In the genomic region with DNA sequence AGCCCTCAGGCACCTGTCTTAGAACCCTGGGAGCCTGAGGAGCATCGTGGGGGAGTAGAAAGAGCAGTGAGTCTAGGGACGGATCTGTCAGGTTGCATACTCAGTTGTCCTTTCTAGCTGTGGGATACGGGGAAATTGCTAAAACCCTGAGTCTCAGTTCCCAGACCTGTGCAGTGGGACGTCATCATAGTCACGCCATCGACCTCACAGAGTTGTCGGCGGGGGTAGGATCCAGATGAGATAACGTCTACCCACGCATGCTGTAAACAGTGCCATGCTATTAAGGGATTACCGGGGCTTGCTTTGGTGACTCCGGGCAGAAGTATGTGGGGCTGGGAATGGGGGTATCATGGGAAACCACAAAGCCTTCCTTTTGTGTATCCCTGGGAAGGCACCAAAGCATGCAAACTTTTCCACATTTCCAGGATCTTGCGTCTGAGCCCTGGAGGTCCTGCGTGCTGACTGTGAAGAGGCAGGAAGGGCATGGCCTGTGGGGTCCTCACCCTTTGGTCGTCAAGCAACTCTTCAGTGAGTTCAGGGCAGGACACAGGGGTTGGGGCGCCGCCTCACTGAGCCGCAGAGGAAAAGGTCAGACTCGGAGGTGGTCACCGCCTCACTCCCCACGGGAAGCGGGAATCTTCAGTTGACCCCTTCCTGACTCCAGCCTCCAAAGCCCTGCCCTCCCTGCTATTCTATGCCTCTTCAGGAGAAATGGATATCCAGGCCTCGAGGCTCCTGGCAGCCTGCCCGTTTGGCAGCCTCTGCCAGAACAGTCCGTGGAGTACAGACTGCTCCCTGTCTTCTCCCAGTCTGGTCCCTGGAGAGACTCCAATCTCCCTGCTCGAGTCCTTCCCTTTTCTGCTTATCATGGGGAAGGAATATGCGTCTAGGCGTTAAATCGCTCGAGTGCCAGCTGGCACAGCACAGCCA, we compare ENCODE assay signal across 8 cellular contexts.
DNase-seq lines count a peak whose midpoint lies in the region; ATAC-seq and TF ChIP-seq lines count a peak whose summit lies in the region.

No MANE protein-coding gene starts in this region.

- TF ChIP-seq EP300 in suprapubic skin (IDR thresholded peaks at IDR 0.05) = peak; percentile 45

- no peaks in the 10 kb centered on the region for H3K9me3 Mint-ChIP-seq in WTC11

- peaks cover 30% of the 10 kb centered on the region for H3K4me1 Mint-ChIP-seq in WTC11

- no peaks in the 10 kb centered on the region for H3K36me3 ChIP-seq in suprapubic skin

- DNase-seq in NCI-H2196 treated with DMSO at 0.1 percent for 48 hours (lab: John Stamatoyannopoulos, UW; ENCODE audit: unreplicated experiment) (peak; percentile 70), cerebellar cortex (ENCODE audit: low spot score) (peak; percentile 98), left lobe of liver (ENCODE audit: low spot score) (peak; percentile 91), suprapubic skin (ENCODE audit: low spot score in 2 of 2) (peak; percentile 94 to 95), WTC11 (ENCODE audit: low spot score) (no peak)
- no peak for DNase-seq in activated CD4-positive, alpha-beta T cell treated with anti-CD3 and anti-CD28 coated beads, Interleukin-2, amount 50 U/mL, for 1 hour

- H3K27me3 Mint-ChIP-seq in WTC11 (ENCODE audit: low read depth) = no peaks in the 10 kb centered on the region

- no peaks in the 10 kb centered on the region for H3K9me3 ChIP-seq in suprapubic skin

- no peak overlapping the region for H3K27ac Mint-ChIP-seq in WTC11

- peak; percentile 87 for ATAC-seq in left lobe of liver
- no peak for ATAC-seq in HG02885 (IDR thresholded peaks at IDR 0.05; ENCODE audit: poor library complexity, unreplicated experiment)
- no peak for ATAC-seq in WTC11

- H3K27ac ChIP-seq in C4-2B (peak overlapping the region; percentile 46), suprapubic skin (peak overlapping the region; percentile 87)

- POLR2A ChIA-PET in WTC11 (lab: Charles Lee) = interaction anchor here (0.6 to 0.9 kb wide), 4 partner anchors 51 to 262 kb away, joined by 3 to 5 read pairs (median 4); no protein-coding TSS in a partner anchor

- no peak overlapping the region for H3K4me3 Mint-ChIP-seq in WTC11

- TF ChIP-seq CTCF in C4-2B (conservative IDR thresholded peaks at IDR 0.05) (no peak), suprapubic skin (IDR thresholded peaks at IDR 0.05) (no peak), WTC11 (IDR thresholded peaks at IDR 0.05) (no peak)

- no peaks in the 10 kb centered on the region for H3K36me3 Mint-ChIP-seq in WTC11

- 31% methylated on average over 27 of the region's 30 CpGs for WGBS in suprapubic skin

- CTCF ChIA-PET in WTC11 (lab: Charles Lee) = interaction anchor here (0.6 to 2.6 kb wide), 32 partner anchors 11 to 670 kb away, joined by 3 to 32 read pairs (median 6); partner anchors contain the start of gene KLF9

- no peaks in the 10 kb centered on the region for H3K27me3 ChIP-seq in suprapubic skin

- peaks cover 26% of the 10 kb centered on the region for H3K4me1 ChIP-seq in suprapubic skin

- H3K4me3 ChIP-seq in suprapubic skin = peak overlapping the region; percentile 15

- peak in 1 of 2 donors; percentile 38 for TF ChIP-seq POLR2A in suprapubic skin (IDR thresholded peaks at IDR 0.05)

TF ChIP-seq in WTC11, 78 proteins besides CTCF, POLR2A, EP300 and RAD21:
- TF ChIP-seq EMX1 (CRISPR knock-in tag; IDR thresholded peaks at IDR 0.05) (no peak), HMGA2 (CRISPR knock-in tag; IDR thresholded peaks at IDR 0.05) (no peak), ETV6 (CRISPR knock-in tag; IDR thresholded peaks at IDR 0.05) (no peak), TEAD1 (CRISPR knock-in tag; IDR thresholded peaks at IDR 0.05) (no peak), GRHL2 (CRISPR knock-in tag; IDR thresholded peaks at IDR 0.05; ENCODE audit: insufficient replicate concordance, severe bottlenecking) (no peak), NR1H2 (CRISPR knock-in tag; IDR thresholded peaks at IDR 0.05) (no peak), NFYB (CRISPR knock-in tag; conservative IDR thresholded peaks at IDR 0.05; ENCODE audit: low read depth) (no peak)
- TF ChIP-seq, protein P1, sequence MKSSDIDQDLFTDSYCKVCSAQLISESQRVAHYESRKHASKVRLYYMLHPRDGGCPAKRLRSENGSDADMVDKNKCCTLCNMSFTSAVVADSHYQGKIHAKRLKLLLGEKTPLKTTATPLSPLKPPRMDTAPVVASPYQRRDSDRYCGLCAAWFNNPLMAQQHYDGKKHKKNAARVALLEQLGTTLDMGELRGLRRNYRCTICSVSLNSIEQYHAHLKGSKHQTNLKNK (CRISPR knock-in tag; IDR thresholded peaks at IDR 0.05) = no peak
- TF ChIP-seq, protein P2, sequence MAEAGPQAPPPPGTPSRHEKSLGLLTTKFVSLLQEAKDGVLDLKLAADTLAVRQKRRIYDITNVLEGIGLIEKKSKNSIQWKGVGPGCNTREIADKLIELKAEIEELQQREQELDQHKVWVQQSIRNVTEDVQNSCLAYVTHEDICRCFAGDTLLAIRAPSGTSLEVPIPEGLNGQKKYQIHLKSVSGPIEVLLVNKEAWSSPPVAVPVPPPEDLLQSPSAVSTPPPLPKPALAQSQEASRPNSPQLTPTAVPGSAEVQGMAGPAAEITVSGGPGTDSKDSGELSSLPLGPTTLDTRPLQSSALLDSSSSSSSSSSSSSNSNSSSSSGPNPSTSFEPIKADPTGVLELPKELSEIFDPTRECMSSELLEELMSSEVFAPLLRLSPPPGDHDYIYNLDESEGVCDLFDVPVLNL (CRISPR knock-in tag; IDR thresholded peaks at IDR 0.05; ENCODE audit: borderline replicate concordance, low read depth) = no peak
- TF ChIP-seq, protein P3, sequence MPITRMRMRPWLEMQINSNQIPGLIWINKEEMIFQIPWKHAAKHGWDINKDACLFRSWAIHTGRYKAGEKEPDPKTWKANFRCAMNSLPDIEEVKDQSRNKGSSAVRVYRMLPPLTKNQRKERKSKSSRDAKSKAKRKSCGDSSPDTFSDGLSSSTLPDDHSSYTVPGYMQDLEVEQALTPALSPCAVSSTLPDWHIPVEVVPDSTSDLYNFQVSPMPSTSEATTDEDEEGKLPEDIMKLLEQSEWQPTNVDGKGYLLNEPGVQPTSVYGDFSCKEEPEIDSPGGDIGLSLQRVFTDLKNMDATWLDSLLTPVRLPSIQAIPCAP (CRISPR knock-in tag; IDR thresholded peaks at IDR 0.05) = no peak
- TF ChIP-seq, protein P4, sequence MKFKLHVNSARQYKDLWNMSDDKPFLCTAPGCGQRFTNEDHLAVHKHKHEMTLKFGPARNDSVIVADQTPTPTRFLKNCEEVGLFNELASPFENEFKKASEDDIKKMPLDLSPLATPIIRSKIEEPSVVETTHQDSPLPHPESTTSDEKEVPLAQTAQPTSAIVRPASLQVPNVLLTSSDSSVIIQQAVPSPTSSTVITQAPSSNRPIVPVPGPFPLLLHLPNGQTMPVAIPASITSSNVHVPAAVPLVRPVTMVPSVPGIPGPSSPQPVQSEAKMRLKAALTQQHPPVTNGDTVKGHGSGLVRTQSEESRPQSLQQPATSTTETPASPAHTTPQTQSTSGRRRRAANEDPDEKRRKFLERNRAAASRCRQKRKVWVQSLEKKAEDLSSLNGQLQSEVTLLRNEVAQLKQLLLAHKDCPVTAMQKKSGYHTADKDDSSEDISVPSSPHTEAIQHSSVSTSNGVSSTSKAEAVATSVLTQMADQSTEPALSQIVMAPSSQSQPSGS (CRISPR knock-in tag; IDR thresholded peaks at IDR 0.05; ENCODE audit: borderline replicate concordance, low read depth) = no peak
- TF ChIP-seq, protein P5, sequence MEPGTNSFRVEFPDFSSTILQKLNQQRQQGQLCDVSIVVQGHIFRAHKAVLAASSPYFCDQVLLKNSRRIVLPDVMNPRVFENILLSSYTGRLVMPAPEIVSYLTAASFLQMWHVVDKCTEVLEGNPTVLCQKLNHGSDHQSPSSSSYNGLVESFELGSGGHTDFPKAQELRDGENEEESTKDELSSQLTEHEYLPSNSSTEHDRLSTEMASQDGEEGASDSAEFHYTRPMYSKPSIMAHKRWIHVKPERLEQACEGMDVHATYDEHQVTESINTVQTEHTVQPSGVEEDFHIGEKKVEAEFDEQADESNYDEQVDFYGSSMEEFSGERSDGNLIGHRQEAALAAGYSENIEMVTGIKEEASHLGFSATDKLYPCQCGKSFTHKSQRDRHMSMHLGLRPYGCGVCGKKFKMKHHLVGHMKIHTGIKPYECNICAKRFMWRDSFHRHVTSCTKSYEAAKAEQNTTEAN (CRISPR knock-in tag; IDR thresholded peaks at IDR 0.05) = no peak

Comparison
In these comparisons a context has a peak if more than half of its experiments do, and no peak if none do; other contexts are left out.
1. DNase-seq: peak in NCI-H2196 treated with DMSO at 0.1 percent for 48 hours (single experiment), cerebellar cortex (single experiment), left lobe of liver (single experiment) and suprapubic skin (2 of 2); none in WTC11 (single experiment) and activated CD4-positive, alpha-beta T cell treated with anti-CD3 and anti-CD28 coated beads, Interleukin-2, amount 50 U/mL, for 1 hour (single experiment).